Comparison of ENCODE assay signal across 10 cellular contexts in the genomic region with DNA sequence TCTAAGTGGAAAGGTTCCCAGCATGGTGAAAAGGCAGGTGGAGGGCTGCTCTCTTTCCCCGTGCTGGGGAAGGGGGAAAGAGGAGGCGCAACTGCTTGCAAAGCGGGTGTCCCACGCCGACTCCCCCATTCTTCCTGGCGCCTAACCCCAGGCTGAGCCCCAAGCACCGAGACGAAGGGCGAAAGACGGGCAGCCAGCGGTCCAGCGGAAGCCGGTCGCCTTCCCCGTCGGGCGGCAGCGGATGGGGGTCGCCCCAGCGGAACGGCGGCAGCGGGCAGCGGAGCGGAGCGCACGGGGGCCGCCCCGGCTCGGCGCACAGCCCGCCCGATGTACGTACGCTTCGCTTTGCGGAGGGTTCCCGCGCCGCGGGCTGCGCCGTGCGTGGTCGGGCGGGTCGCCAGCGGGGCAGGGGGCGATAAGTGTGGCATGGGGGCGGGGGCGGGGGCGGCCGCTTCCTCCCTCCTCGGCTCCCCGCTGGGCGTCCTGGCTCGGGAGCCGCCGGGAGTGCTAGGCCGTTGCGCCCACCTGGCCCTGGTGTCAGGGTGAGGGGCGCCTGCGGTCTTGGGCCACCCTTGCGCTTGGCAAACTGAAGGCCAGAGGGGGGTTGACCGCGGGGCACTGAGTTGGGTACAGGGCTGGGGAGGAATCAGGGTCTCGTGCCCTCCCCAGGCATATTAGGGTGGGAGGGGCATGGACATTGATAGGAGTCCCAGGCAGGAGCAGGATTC. TPM values are rescaled to one million over a fixed set of nuclear protein-coding genes. Genes with fewer than 3 reads are reported as not detected.
DNase-seq lines count a peak whose midpoint lies in the region; ATAC-seq and TF ChIP-seq lines count a peak whose summit lies in the region.
"Had no signal": no experiment of that assay in that cellular context is flagged by ENCODE, and none has a peak within 500 bp of the region (broad histone marks: within the 10 kb centered on the region; RNA-seq: fewer than 3 reads in every experiment).

No MANE protein-coding gene starts in this region.

- no peak for TF ChIP-seq POLR2A in right lobe of liver (IDR thresholded peaks at IDR 0.05)
- TF ChIP-seq POLR2A in suprapubic skin (IDR thresholded peaks at IDR 0.05), result no peak

- POLR2A ChIA-PET in activated CD8-positive, alpha-beta T cell treated with anti-CD3 and anti-CD28 coated beads, Interleukin-2, amount 10 ng/mL, durations not matched to agents 7 days and 5 days (lab: Charles Lee), result interaction anchor here (0.8 to 0.9 kb wide), 2 partner anchors 17 to 51 kb away, joined by 4 read pairs; no protein-coding TSS in a partner anchor

- TF ChIP-seq CTCF in right lobe of liver (IDR thresholded peaks at IDR 0.05) (no peak), suprapubic skin (IDR thresholded peaks at IDR 0.05) (no peak)

- no peaks in the 10 kb centered on the region for H3K36me3 Mint-ChIP-seq in activated T-cell treated with anti-CD3 and anti-CD28 coated beads, Interleukin-2, amount 50 U/mL, for 4 hours (ENCODE audit: insufficient read depth)
- H3K36me3 Mint-ChIP-seq in activated CD8-positive, alpha-beta T cell treated with anti-CD3 and anti-CD28 coated beads, Interleukin-2, amount 10 ng/mL, durations not matched to agents 7 days and 5 days (ENCODE audit: low read depth), result no peaks in the 10 kb centered on the region
- H3K36me3 Mint-ChIP-seq: CD8-positive, alpha-beta memory T cell had no signal

- TF ChIP-seq EP300 in suprapubic skin (IDR thresholded peaks at IDR 0.05), result no peak

- ATAC-seq in activated T-cell treated with anti-CD3 and anti-CD28 coated beads, Interleukin-2, amount 50 U/mL, for 4 hours, result peak; percentile 48 to 51
- peak; percentile 56 for ATAC-seq in activated CD8-positive, alpha-beta T cell treated with anti-CD3 and anti-CD28 coated beads, Interleukin-2, amount 10 ng/mL, durations not matched to agents 7 days and 5 days
- ATAC-seq in right lobe of liver (peak in 1 of 4 donors; percentile 23), GM19463 (IDR thresholded peaks at IDR 0.05; ENCODE audit: unreplicated experiment) (no peak), HG03521 (IDR thresholded peaks at IDR 0.05; ENCODE audit: unreplicated experiment) (no peak)
- ATAC-seq: body of pancreas had no signal

- H3K4me3 ChIP-seq in right lobe of liver, result peak overlapping the region; percentile 9 to 26 (median 23)
- peak overlapping the region; percentile 46 for H3K4me3 ChIP-seq in suprapubic skin
- H3K4me3 ChIP-seq: body of pancreas had no signal

- no peak for DNase-seq in activated T-cell treated with anti-CD3 and anti-CD28 coated beads, Interleukin-2, amount 50 U/mL, for 4 hours
- DNase-seq in activated T-cell treated with anti-CD3 and anti-CD28 coated beads for 4 hours (no peak), right lobe of liver (no peak), suprapubic skin (ENCODE audit: low spot score in 2 of 2) (no peak), MV-4-11 (lab: John Stamatoyannopoulos, UW) (no peak)
- DNase-seq in activated CD8-positive, alpha-beta T cell treated with anti-CD3 and anti-CD28 coated beads, Interleukin-2, amount 10 ng/mL, durations not matched to agents 7 days and 5 days, result peak; percentile 41
- DNase-seq: body of pancreas; CD8-positive, alpha-beta memory T cell had no signal

- H3K27me3 Mint-ChIP-seq in activated T-cell treated with anti-CD3 and anti-CD28 coated beads, Interleukin-2, amount 50 U/mL, for 4 hours (ENCODE audit: low read depth), result peaks cover 40% of the 10 kb centered on the region
- peaks cover 19% of the 10 kb centered on the region for H3K27me3 Mint-ChIP-seq in activated CD8-positive, alpha-beta T cell treated with anti-CD3 and anti-CD28 coated beads, Interleukin-2, amount 10 ng/mL, durations not matched to agents 7 days and 5 days (ENCODE audit: low read depth)

- H3K36me3 ChIP-seq in right lobe of liver, result no peaks in the 10 kb centered on the region
- H3K36me3 ChIP-seq in suprapubic skin, result no peaks in the 10 kb centered on the region

- intact Hi-C loops in right lobe of liver (cut with DNase I), result loop anchor here in 1 of 2 donors (10.0 kb wide), 1 partner anchor 82 kb away; no protein-coding TSS in a partner anchor

- H3K4me1 ChIP-seq in right lobe of liver, result peaks cover 0 to 7% (median 0%) of the 10 kb centered on the region in 4 donors
- H3K4me1 ChIP-seq in suprapubic skin, result peaks cover 10% of the 10 kb centered on the region

- H3K4me3 Mint-ChIP-seq in activated T-cell treated with anti-CD3 and anti-CD28 coated beads, Interleukin-2, amount 50 U/mL, for 4 hours, result peak overlapping the region; percentile 29
- peak overlapping the region; percentile 43 for H3K4me3 Mint-ChIP-seq in activated CD8-positive, alpha-beta T cell treated with anti-CD3 and anti-CD28 coated beads, Interleukin-2, amount 10 ng/mL, durations not matched to agents 7 days and 5 days

- no peak overlapping the region for H3K27ac Mint-ChIP-seq in activated CD8-positive, alpha-beta T cell treated with anti-CD3 and anti-CD28 coated beads, Interleukin-2, amount 10 ng/mL, durations not matched to agents 7 days and 5 days
- H3K27ac Mint-ChIP-seq: CD8-positive, alpha-beta memory T cell had no signal

- 0% methylated on average over 1 of the region's 67 CpGs for WGBS in right lobe of liver (ENCODE audit: insufficient coverage, low coverage, low lambda C conversion rate, missing lambda C conversion rate)
- WGBS in suprapubic skin, result no CpG with 5 or more reads among the region's 67 CpGs

- no peaks in the 10 kb centered on the region for H3K9me3 ChIP-seq in right lobe of liver
- no peaks in the 10 kb centered on the region for H3K9me3 ChIP-seq in suprapubic skin
- H3K9me3 ChIP-seq: body of pancreas had no signal

- peaks cover 6% of the 10 kb centered on the region for H3K4me1 Mint-ChIP-seq in activated T-cell treated with anti-CD3 and anti-CD28 coated beads, Interleukin-2, amount 50 U/mL, for 4 hours (ENCODE audit: low read depth)
- H3K4me1 Mint-ChIP-seq in activated CD8-positive, alpha-beta T cell treated with anti-CD3 and anti-CD28 coated beads, Interleukin-2, amount 10 ng/mL, durations not matched to agents 7 days and 5 days (ENCODE audit: low read depth), result peaks cover 12% of the 10 kb centered on the region

- CTCF ChIA-PET in activated CD8-positive, alpha-beta T cell treated with anti-CD3 and anti-CD28 coated beads, Interleukin-2, amount 10 ng/mL, durations not matched to agents 7 days and 5 days (lab: Charles Lee), result interaction anchor here (1.1 kb wide), 1 partner anchor 24 kb away, joined by 3 read pairs; no protein-coding TSS in a partner anchor

- H3K27ac ChIP-seq in right lobe of liver (no peak overlapping the region), suprapubic skin (no peak overlapping the region)
- H3K27ac ChIP-seq: body of pancreas had no signal

- H3K27me3 ChIP-seq in right lobe of liver (peaks cover 0 to 8% of the 10 kb centered on the region in 2 donors), suprapubic skin (peaks cover 41% of the 10 kb centered on the region)

- no peaks in the 10 kb centered on the region for H3K9me3 Mint-ChIP-seq in activated T-cell treated with anti-CD3 and anti-CD28 coated beads, Interleukin-2, amount 50 U/mL, for 4 hours
- H3K9me3 Mint-ChIP-seq in activated CD8-positive, alpha-beta T cell treated with anti-CD3 and anti-CD28 coated beads, Interleukin-2, amount 10 ng/mL, durations not matched to agents 7 days and 5 days (ENCODE audit: insufficient read depth), result no peaks in the 10 kb centered on the region

RNA-seq across cellular contexts. Expression of a gene that starts 35.2 kb away (rescaled TPM):
- 10 to 100 TPM; 50.3 to 57.0 (median 53.8) TPM for total RNA-seq in activated T-cell treated with anti-CD3 and anti-CD28 coated beads, Interleukin-2, amount 50 U/mL, for 4 hours
- total RNA-seq in activated CD8-positive, alpha-beta T cell treated with anti-CD3 and anti-CD28 coated beads, Interleukin-2, amount 10 ng/mL, durations not matched to agents 7 days and 5 days, result 10 to 100 TPM; 37.2 to 40.4 TPM
- 100 to 1,000 TPM in 5 of 6 experiments, 10 to 100 TPM in 1; 64.4 to 275 (median 234) TPM for total RNA-seq in right lobe of liver
- total RNA-seq in suprapubic skin, result 1,000 to 10,000 TPM in 3 of 4 donors, 100 to 1,000 TPM in 1; 981 to 2,288 (median 2,045) TPM

Comparison
In these comparisons a context has a peak if more than half of its experiments do, and no peak if none do; other contexts are left out.
1. ATAC-seq: peak in activated T-cell treated with anti-CD3 and anti-CD28 coated beads, Interleukin-2, amount 50 U/mL, for 4 hours (2 of 2) and activated CD8-positive, alpha-beta T cell treated with anti-CD3 and anti-CD28 coated beads, Interleukin-2, amount 10 ng/mL, durations not matched to agents 7 days and 5 days (single experiment); none in GM19463 (single experiment) and HG03521 (single experiment).